1 cellular context compared by ENCODE assay signal in the genomic region with DNA sequence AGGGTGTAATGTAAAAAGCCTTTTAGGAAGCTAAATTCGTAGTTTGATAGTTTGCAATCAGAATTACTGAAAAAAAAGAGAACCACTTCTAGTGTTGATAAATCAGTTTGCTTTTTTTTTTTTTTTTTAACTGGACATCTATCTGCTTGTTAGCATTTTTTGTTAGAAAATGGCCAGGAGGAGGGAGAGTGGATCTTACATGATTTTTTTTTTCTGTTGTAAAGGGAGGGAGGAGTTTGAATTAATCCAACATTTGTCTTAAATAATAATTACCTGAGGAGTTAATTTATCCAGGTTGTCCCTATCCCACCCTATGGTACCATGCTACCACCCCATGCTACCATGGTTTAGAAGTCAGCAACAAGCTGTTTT.
TF ChIP-seq lines count a peak whose summit lies in the region.

No MANE protein-coding gene starts in this region.

TF ChIP-seq in endothelial cell of umbilical vein, 7 proteins besides CTCF, POLR2A, EP300 and RAD21 (continued from another document):
- TF ChIP-seq, protein P1, sequence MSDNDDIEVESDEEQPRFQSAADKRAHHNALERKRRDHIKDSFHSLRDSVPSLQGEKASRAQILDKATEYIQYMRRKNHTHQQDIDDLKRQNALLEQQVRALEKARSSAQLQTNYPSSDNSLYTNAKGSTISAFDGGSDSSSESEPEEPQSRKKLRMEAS (IDR thresholded peaks at IDR 0.05; ENCODE audit: insufficient read depth, insufficient read length), result no peak
- TF ChIP-seq EZH2 (IDR thresholded peaks at IDR 0.05; ENCODE audit: borderline replicate concordance, low read depth, low read length, severe bottlenecking) (no peak), JUN (IDR thresholded peaks at IDR 0.05; ENCODE audit: borderline replicate concordance, insufficient read depth, insufficient read length, low read depth) (no peak), POLR2AphosphoS5 (IDR thresholded peaks at IDR 0.05; ENCODE audit: insufficient read depth, low read depth, low read length) (no peak)
